Comparison of ENCODE assay signal across 9 cellular contexts in the genomic region with DNA sequence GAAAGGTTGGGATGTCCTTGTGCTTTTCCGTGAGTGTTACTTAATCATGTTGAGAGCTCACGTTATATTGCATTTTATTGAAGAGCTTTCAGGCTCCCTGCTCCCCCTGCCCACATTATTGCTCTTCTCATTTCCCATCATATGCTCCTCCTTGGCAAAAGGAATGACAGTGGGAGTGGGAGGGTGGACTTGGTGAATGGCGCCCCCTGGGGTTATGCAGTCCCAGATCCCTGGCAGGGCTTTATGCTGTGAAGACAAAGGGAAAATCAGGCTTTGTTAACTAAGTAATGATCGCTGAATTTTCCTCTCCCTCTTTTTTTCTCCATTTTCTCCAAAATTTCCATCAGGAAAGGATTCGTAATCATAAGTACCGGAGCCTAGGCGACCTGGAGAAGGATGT.
A peak's percentile ranks its signal among the peaks of the same experiment; 100 is the strongest.
DNase-seq lines count a peak whose midpoint lies in the region; ATAC-seq, FAIRE-seq and TF ChIP-seq lines count a peak whose summit lies in the region.
"Had no signal": no experiment of that assay in that cellular context is flagged by ENCODE, and none has a peak within 500 bp of the region (broad histone marks: within the 10 kb centered on the region; RNA-seq: fewer than 3 reads in every experiment).

No MANE protein-coding gene starts in this region.

- peak; percentile 60 for FAIRE-seq in GM18507 (lab: Jason Lieb, UNC)
- FAIRE-seq: colon had no signal

- peak overlapping the region; percentile 55 for H3K27ac ChIP-seq in iPS-20b (ENCODE audit: low read length)

- peak; percentile 68 for TF ChIP-seq CTCF in AG09309 (IDR thresholded peaks at IDR 0.05; ENCODE audit: control insufficient read depth, insufficient read depth, low read depth, low read length, missing control alignments)
- TF ChIP-seq CTCF in WI38 (IDR thresholded peaks at IDR 0.05; ENCODE audit: low read depth, low read length), result peak; percentile 59

- H3K9ac ChIP-seq in iPS-20b (ENCODE audit: low read depth, low read length), result peak overlapping the region; percentile 83; the same call in 1 of the 2 replicates

- no peak for DNase-seq in AG09309 (ENCODE audit: low read depth)
- DNase-seq in GM18507 (ENCODE audit: extremely low spot score, insufficient read length, low read depth), result no peak
- DNase-seq in activated effector memory CD4-positive, alpha-beta T cell treated with anti-CD3 and anti-CD28 coated beads, Interleukin-2, amount 50 U/mL, for 16 hours, result no peak

- peaks cover 27% of the 10 kb centered on the region for H3K4me1 ChIP-seq in iPS-20b (ENCODE audit: insufficient read depth, low read length)

- ATAC-seq in HG03354 (IDR thresholded peaks at IDR 0.05; ENCODE audit: poor library complexity, severe bottlenecking, unreplicated experiment) (no peak), HG03520 (IDR thresholded peaks at IDR 0.05; ENCODE audit: unreplicated experiment) (no peak), GM18858 (IDR thresholded peaks at IDR 0.05; ENCODE audit: unreplicated experiment) (no peak)

- no peaks in the 10 kb centered on the region for H3K27me3 ChIP-seq in iPS-20b (ENCODE audit: insufficient read depth, low read length)

- H3K9me3 ChIP-seq in iPS-20b (ENCODE audit: insufficient read depth, low read depth, low read length), result no peaks in the 10 kb centered on the region

- no peaks in the 10 kb centered on the region for H3K36me3 ChIP-seq in iPS-20b (ENCODE audit: insufficient read depth, low read depth, low read length)

- H3K4me3 ChIP-seq in AG09309 (ENCODE audit: control insufficient read depth, low read depth, low read length) (no peak overlapping the region), WI38 (ENCODE audit: low read depth, low read length) (no peak overlapping the region), iPS-20b (ENCODE audit: low read length) (peak overlapping the region; percentile 56; the same call in 1 of the 2 replicates)
